ENCODE assay signal across 8 cellular contexts in genomic region chr1:175193339-175193950, GRCh38. TPM values are rescaled to one million over a fixed set of nuclear protein-coding genes. Genes with fewer than 3 reads are reported as not detected.
DNase-seq lines count a peak whose midpoint lies in the region; ATAC-seq and TF ChIP-seq lines count a peak whose summit lies in the region.

No MANE protein-coding gene starts in this region.

- peaks cover 4% of the 10 kb centered on the region for H3F3A ChIP-seq in PC-3 (ENCODE audit: low read length, unreplicated experiment)

- no peaks in the 10 kb centered on the region for H3K9me3 Mint-ChIP-seq in CD4-positive, alpha-beta memory T cell
- no peaks in the 10 kb centered on the region for H3K9me3 Mint-ChIP-seq in neural crest cell

- H3K4me1 Mint-ChIP-seq in CD4-positive, alpha-beta memory T cell: peaks cover 36 to 71% (median 46%) of the 10 kb centered on the region in 4 donors
- H3K4me1 Mint-ChIP-seq in neural crest cell: peaks cover 11% of the 10 kb centered on the region

- H3K4me3 Mint-ChIP-seq in CD4-positive, alpha-beta memory T cell: peak overlapping the region; percentile 92 to 99 (median 98)
- peak overlapping the region; percentile 84 for H3K4me3 Mint-ChIP-seq in neural crest cell

- no peaks in the 10 kb centered on the region for H3K27me3 ChIP-seq in CD4-positive, alpha-beta memory T cell (ENCODE audit: insufficient read depth, low read length)
- no peaks in the 10 kb centered on the region for H3K27me3 ChIP-seq in PC-3 (ENCODE audit: low read length)
- H3K27me3 ChIP-seq in endocrine pancreas (ENCODE audit: control insufficient read depth, insufficient read depth, low read length): no peaks in the 10 kb centered on the region

- peaks cover 4 to 22% of the 10 kb centered on the region in 2 donors for H3K36me3 Mint-ChIP-seq in CD4-positive, alpha-beta memory T cell
- H3K36me3 Mint-ChIP-seq in neural crest cell (ENCODE audit: low read depth): no peaks in the 10 kb centered on the region

- H3K27ac ChIP-seq in CD4-positive, alpha-beta memory T cell (ENCODE audit: low read depth, low read length): peak overlapping the region; percentile 75
- peak overlapping the region; percentile 94 for H3K27ac ChIP-seq in PC-3 (ENCODE audit: low read length)

- H3K4me1 ChIP-seq in CD4-positive, alpha-beta memory T cell (ENCODE audit: insufficient read depth, low read length): peaks cover 47% of the 10 kb centered on the region
- peaks cover 58% of the 10 kb centered on the region for H3K4me1 ChIP-seq in PC-3 (ENCODE audit: insufficient read depth, low read length)
- H3K4me1 ChIP-seq in endocrine pancreas (ENCODE audit: control insufficient read depth, insufficient read depth, low read length): peaks cover 13% of the 10 kb centered on the region

- peaks cover 14% of the 10 kb centered on the region; the same call in 1 of the 2 replicates for H4K20me1 ChIP-seq in PC-3 (ENCODE audit: low read length)

- H3K9me3 ChIP-seq in CD4-positive, alpha-beta memory T cell (ENCODE audit: control insufficient read depth in 1 of 2, low read length in 2 of 2): no peaks in the 10 kb centered on the region
- H3K9me3 ChIP-seq in PC-3 (ENCODE audit: low read length) (no peaks in the 10 kb centered on the region), endocrine pancreas (ENCODE audit: control insufficient read depth, low read length) (no peaks in the 10 kb centered on the region)

- POLR2A ChIA-PET in CD4-positive, alpha-beta memory T cell (lab: Charles Lee; ENCODE audit: partially characterized antibody): interaction anchor here (0.9 to 2.4 kb wide), 2 partner anchors 15 to 38 kb away, joined by 3 to 15 read pairs; no protein-coding TSS in a partner anchor
- POLR2A ChIA-PET in PC-3 (lab: Charles Lee; ENCODE audit: unreplicated experiment): interaction anchor here (1.0 kb wide), 1 partner anchor 24 kb away, joined by 3 read pairs; no protein-coding TSS in a partner anchor

- DNase-seq in CD4-positive, alpha-beta memory T cell: no peak
- DNase-seq in PC-3 (peak; percentile 59), neural crest cell (ENCODE audit: low read depth, low spot score) (peak; percentile 3), lower leg skin (ENCODE audit: low spot score in 2 of 2) (no peak), NCI-H187 (lab: John Stamatoyannopoulos, UW) (no peak)

- 32% methylated on average over 12 of the region's 12 CpGs for WGBS in lower leg skin, 2 donors

- ATAC-seq in PC-3 (no peak), HG03025 (IDR thresholded peaks at IDR 0.05; ENCODE audit: low FRiP score, unreplicated experiment) (no peak), GM21390 (IDR thresholded peaks at IDR 0.05; ENCODE audit: unreplicated experiment) (no peak)

- intact Hi-C loops in CD4-positive, alpha-beta memory T cell (cut with micrococcal nuclease): loop anchor here (2.0 kb wide), 2 partner anchors 39 to 171 kb away; partner anchors contain the start of gene MRPS14
- intact Hi-C loops in PC-3 (cut with micrococcal nuclease): no loop called here
- intact Hi-C loops in lower leg skin (cut with DNase I; ENCODE audit: low total_unique reads): no loop called here

- TF ChIP-seq POLR2A in lower leg skin (IDR thresholded peaks at IDR 0.05): no peak

- TF ChIP-seq CTCF in PC-3 (conservative IDR thresholded peaks at IDR 0.05; ENCODE audit: low read depth, low read length) (no peak), neural crest cell (conservative IDR thresholded peaks at IDR 0.05) (no peak), lower leg skin (IDR thresholded peaks at IDR 0.05) (no peak)

- peaks cover 20% of the 10 kb centered on the region for H3K79me2 ChIP-seq in PC-3 (ENCODE audit: low read length)

- peak overlapping the region in 1 of 2 donors; percentile 85 for H3K4me3 ChIP-seq in CD4-positive, alpha-beta memory T cell (ENCODE audit: low read length in 2 of 2)
- peak overlapping the region; percentile 78 for H3K4me3 ChIP-seq in PC-3 (ENCODE audit: low read length)
- peak overlapping the region; percentile 32 for H3K4me3 ChIP-seq in endocrine pancreas (ENCODE audit: control insufficient read depth, insufficient read depth, low read length)
- H3K4me3 ChIP-seq in lower leg skin (ENCODE audit: low read depth, poor library complexity, severe bottlenecking): no peak overlapping the region

- peak overlapping the region; percentile 83 to 96 (median 90) for H3K27ac Mint-ChIP-seq in CD4-positive, alpha-beta memory T cell
- H3K27ac Mint-ChIP-seq in neural crest cell (ENCODE audit: unreplicated experiment): no peak overlapping the region

- peak overlapping the region; percentile 87 for H3K4me2 ChIP-seq in PC-3 (ENCODE audit: low read length)

- H3K9ac ChIP-seq in PC-3 (ENCODE audit: low read length) (peak overlapping the region; percentile 89), endocrine pancreas (ENCODE audit: control insufficient read depth, insufficient read depth, low read length) (peak overlapping the region; percentile 69)

- CTCF ChIA-PET in CD4-positive, alpha-beta memory T cell (lab: Charles Lee; ENCODE audit: partially characterized antibody): interaction anchor here (0.9 to 7.9 kb wide), 7 partner anchors 10 to 125 kb away, joined by 3 to 69 read pairs (median 7); no protein-coding TSS in a partner anchor
- CTCF ChIA-PET in PC-3 (lab: Charles Lee): no interaction called here

- peak overlapping the region; percentile 59 for H2AFZ ChIP-seq in PC-3 (ENCODE audit: low read length)

- BruUV-seq in PC-3 (replicated peaks; lab: Mats Ljungman, UMichigan): TSS peak; percentile 92

- no peaks in the 10 kb centered on the region for H3K27me3 Mint-ChIP-seq in CD4-positive, alpha-beta memory T cell
- H3K27me3 Mint-ChIP-seq in neural crest cell (ENCODE audit: low read depth): peaks cover 58% of the 10 kb centered on the region

- no peaks in the 10 kb centered on the region for H3K36me3 ChIP-seq in CD4-positive, alpha-beta memory T cell (ENCODE audit: insufficient read depth, low read length)
- H3K36me3 ChIP-seq in PC-3 (ENCODE audit: low read depth, low read length) (no peaks in the 10 kb centered on the region), endocrine pancreas (ENCODE audit: control insufficient read depth, insufficient read depth, low read length) (no peaks in the 10 kb centered on the region)

- no peaks in the 10 kb centered on the region for H3K9me2 ChIP-seq in PC-3 (replicated peaks; ENCODE audit: low read length)

RNA-seq across cellular contexts. Expression of gene KIAA0040, which starts 0.9 kb away (rescaled TPM):
- total RNA-seq in CD4-positive, alpha-beta memory T cell: 10 to 100 TPM; 28.7 to 33.6 TPM
- 10 to 100 TPM; 36.2 to 53.8 TPM for polyA plus RNA-seq in CD4-positive, alpha-beta memory T cell
- total RNA-seq in PC-3 (2014; rRNA removed): 17.8 and 19.4 TPM in 2 replicates
- 0.14 and 0.42 TPM in 2 replicates for total RNA-seq in neural crest cell
- total RNA-seq in lower leg skin: 10 to 100 TPM; 12.3 to 16.3 (median 15.0) TPM

Comparison
In these comparisons a context has a peak if more than half of its experiments do, and no peak if none do; other contexts are left out.
1. DNase-seq: peak in PC-3 (single experiment) and neural crest cell (single experiment); none in CD4-positive, alpha-beta memory T cell (0 of 5), lower leg skin (0 of 2) and NCI-H187 (0 of 2).